In genomic region chr1:30427545-30427944, GRCh38 we compare ENCODE assay signal across 16 cellular contexts.
DNase-seq lines count a peak whose midpoint lies in the region; ATAC-seq and TF ChIP-seq lines count a peak whose summit lies in the region.
"Had no signal": no experiment of that assay in that cellular context is flagged by ENCODE, and none has a peak within 500 bp of the region (broad histone marks: within the 10 kb centered on the region; RNA-seq: fewer than 3 reads in every experiment).

No MANE protein-coding gene starts in this region.

- no peaks in the 10 kb centered on the region for H3K9me3 ChIP-seq in prostate gland
- H3K9me3 ChIP-seq: SJCRH30 had no signal

- intact Hi-C loops in prostate gland (cut with DNase I): no loop called here

- H3K4me3 ChIP-seq in LNCaP clone FGC (ENCODE audit: low read depth, low read length): no peak overlapping the region
- no peak overlapping the region for H3K4me3 ChIP-seq in prostate gland
- H3K4me3 ChIP-seq: SJCRH30 had no signal

- no peaks in the 10 kb centered on the region for H3K4me1 ChIP-seq in foreskin keratinocyte
- H3K4me1 ChIP-seq in prostate gland (replicated peaks): no peaks in the 10 kb centered on the region
- H3K4me1 ChIP-seq: SJCRH30 had no signal

- DNase-seq in ELF-1 (ENCODE audit: low read depth, low spot score) (peak; percentile 26), LNCaP clone FGC (ENCODE audit: low read depth) (no peak), foreskin keratinocyte (no peak), prostate gland (ENCODE audit: low spot score) (peak; percentile 0)
- no peak for DNase-seq in activated CD8-positive, alpha-beta memory T cell treated with anti-CD3 and anti-CD28 coated beads, Interleukin-2, amount 50 U/mL, for 4 hours
- DNase-seq: AML-193, KBM-7, NCI-H1048, NCI-H146, NCI-H2081, NCI-H748 treated with DMSO at 0.1 percent for 48 hours, PC-3, SJCRH30 had no signal

- no peak for TF ChIP-seq POLR2A in prostate gland (IDR thresholded peaks at IDR 0.05)

- TF ChIP-seq CTCF in LNCaP clone FGC (IDR thresholded peaks at IDR 0.05; ENCODE audit: control insufficient read depth, extremely low read depth, insufficient read depth) (peak; percentile 7; the same call in 1 of the 2 replicates), foreskin keratinocyte (conservative IDR thresholded peaks at IDR 0.05) (peak; percentile 35), prostate gland (IDR thresholded peaks at IDR 0.05) (no peak)

- no peak overlapping the region for H3K27ac ChIP-seq in foreskin keratinocyte
- H3K27ac ChIP-seq in prostate gland: no peak overlapping the region
- H3K27ac ChIP-seq: RWPE1, SJCRH30 had no signal

- ATAC-seq in foreskin keratinocyte (no peak), GM21619 (IDR thresholded peaks at IDR 0.05; ENCODE audit: unreplicated experiment) (no peak), HG02642 (IDR thresholded peaks at IDR 0.05; ENCODE audit: poor library complexity, unreplicated experiment) (no peak)
- ATAC-seq: PC-3 had no signal

- 42% methylated on average over 2 of the region's 2 CpGs for WGBS in prostate gland

- H3K36me3 ChIP-seq in prostate gland: no peaks in the 10 kb centered on the region
- H3K36me3 ChIP-seq: SJCRH30 had no signal

- H3K27me3 ChIP-seq in foreskin keratinocyte (peaks cover 24% of the 10 kb centered on the region), prostate gland (replicated peaks; ENCODE audit: insufficient read depth) (no peaks in the 10 kb centered on the region)

Comparison
In these comparisons a context has a peak if more than half of its experiments do, and no peak if none do; other contexts are left out.
1. DNase-seq: peak in ELF-1 (single experiment) and prostate gland (single experiment); none in LNCaP clone FGC (single experiment), foreskin keratinocyte (0 of 2) and activated CD8-positive, alpha-beta memory T cell treated with anti-CD3 and anti-CD28 coated beads, Interleukin-2, amount 50 U/mL, for 4 hours (single experiment).
2. CTCF ChIP-seq: peak in LNCaP clone FGC (single experiment) and foreskin keratinocyte (single experiment); none in prostate gland (0 of 4).